In the genomic region with DNA sequence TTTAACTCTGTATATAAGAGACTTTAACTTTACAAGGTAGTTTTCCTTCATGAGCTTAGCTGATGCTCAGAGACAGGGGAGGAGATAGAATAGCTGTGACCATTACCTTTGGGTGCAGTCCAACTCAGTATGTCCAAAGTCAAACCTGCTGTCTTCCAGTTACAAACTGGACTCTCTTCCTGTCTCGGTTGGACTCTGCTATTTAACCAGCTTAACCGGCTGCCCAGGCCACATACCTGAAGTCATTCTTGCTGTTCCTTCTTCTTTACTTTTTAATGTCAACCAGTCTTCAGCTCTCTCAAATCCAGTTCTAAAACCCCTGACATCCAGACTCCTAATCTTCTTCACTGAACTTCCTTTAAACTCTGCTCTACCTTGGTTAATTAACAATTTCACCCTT, we compare ENCODE assay signal across 27 cellular contexts.
DNase-seq lines count a peak whose midpoint lies in the region; ATAC-seq, FAIRE-seq and TF ChIP-seq lines count a peak whose summit lies in the region.
"Had no signal": no experiment of that assay in that cellular context is flagged by ENCODE, and none has a peak within 500 bp of the region (broad histone marks: within the 10 kb centered on the region; RNA-seq: fewer than 3 reads in every experiment).

No MANE protein-coding gene starts in this region.

- in situ Hi-C loops in HepG2 (cut with HindIII; ENCODE audit: extremely low pct_ligation_motif_present, low pct_unique_long_range_greater_than_20kb), result no loop called here

- ATAC-seq in HepG2 (no peak), HG03439 (IDR thresholded peaks at IDR 0.05; ENCODE audit: unreplicated experiment) (no peak), HG03469 (IDR thresholded peaks at IDR 0.05; ENCODE audit: unreplicated experiment) (no peak)
- ATAC-seq: GM12878 had no signal

- H3K36me3 ChIP-seq in HepG2 (replicated peaks in 1 of 2; ENCODE audit: control insufficient read depth in 1 of 2, insufficient read depth in 2 of 2, low read length in 2 of 2), result no peaks in the 10 kb centered on the region
- no peaks in the 10 kb centered on the region for H3K36me3 ChIP-seq in prostate gland
- H3K36me3 ChIP-seq: BE2C; BLaER1 treated with 17β-estradiol and CSF1 and Interleukin-3, amounts not matched to agents 10 nM and 100 nM had no signal

- CTCF ChIA-PET in HepG2 (lab: Yijun Ruan, JAX; ENCODE audit: low intra/inter-chr PET ratio, low total read pairs), result no interaction called here

- 3% methylated on average over 2 of the region's 2 CpGs for WGBS in HepG2 (ENCODE audit: low lambda C conversion rate)
- 67% methylated on average over 2 of the region's 2 CpGs for WGBS in prostate gland

- POLR2A ChIA-PET in HepG2 (lab: Yijun Ruan, JAX), result no interaction called here

- TF ChIP-seq CTCF in HepG2 (CRISPR knock-in tag; IDR thresholded peaks at IDR 0.05), result no peak
- no peak for TF ChIP-seq CTCF in prostate gland (IDR thresholded peaks at IDR 0.05)

- H3K9ac ChIP-seq in HepG2 (ENCODE audit: insufficient read depth, low read depth, low read length), result no peak overlapping the region
- H3K9ac ChIP-seq: BLaER1 treated with 17β-estradiol and CSF1 and Interleukin-3, amounts not matched to agents 10 nM and 100 nM; GM23248 had no signal

- H3K4me3 ChIP-seq in HepG2 (replicated peaks in 1 of 3; ENCODE audit: insufficient read depth in 1 of 3, low read depth in 2 of 3, low read length in 3 of 3) (no peak overlapping the region), prostate gland (no peak overlapping the region)
- H3K4me3 ChIP-seq: BLaER1 treated with 17β-estradiol and CSF1 and Interleukin-3, amounts not matched to agents 10 nM and 100 nM; GM12878; GM23248 had no signal

- H3K27me3 ChIP-seq in HepG2 (ENCODE audit: control insufficient read depth in 1 of 2, insufficient read depth in 2 of 2, low read length in 2 of 2) (no peaks in the 10 kb centered on the region), prostate gland (replicated peaks; ENCODE audit: insufficient read depth) (no peaks in the 10 kb centered on the region)
- H3K27me3 ChIP-seq: BE2C; BLaER1 treated with 17β-estradiol and CSF1 and Interleukin-3, amounts not matched to agents 10 nM and 100 nM had no signal

- TF ChIP-seq EP300 in HepG2 (IDR thresholded peaks at IDR 0.05; ENCODE audit: low read depth in 2 of 2, low read length in 2 of 2), result no peak
- TF ChIP-seq EP300 in HepG2 (CRISPR knock-in tag; IDR thresholded peaks at IDR 0.05; ENCODE audit: borderline replicate concordance), result no peak

- TF ChIP-seq RAD21 in HepG2 (CRISPR knock-in tag; IDR thresholded peaks at IDR 0.05), result no peak

- FAIRE-seq in HepG2 (lab: Jason Lieb, UNC), result peak; percentile 32
- FAIRE-seq: A204.1, D721Med, GM12878, GM19239, H1 had no signal

- H4K20me1 ChIP-seq in HepG2 (ENCODE audit: insufficient read depth, low read length), result no peaks in the 10 kb centered on the region
- H4K20me1 ChIP-seq: BLaER1 treated with 17β-estradiol and CSF1 and Interleukin-3, amounts not matched to agents 10 nM and 100 nM had no signal

- H3K9me3 ChIP-seq in HepG2 (ENCODE audit: low read length), result no peaks in the 10 kb centered on the region
- no peaks in the 10 kb centered on the region for H3K9me3 ChIP-seq in prostate gland
- H3K9me3 ChIP-seq: BE2C had no signal

- H3K4me2 ChIP-seq in HepG2 (ENCODE audit: low read depth, low read length), result no peak overlapping the region
- H3K4me2 ChIP-seq: BLaER1 treated with 17β-estradiol and CSF1 and Interleukin-3, amounts not matched to agents 10 nM and 100 nM had no signal

- TF ChIP-seq POLR2A in HepG2 (IDR thresholded peaks at IDR 0.05; ENCODE audit: insufficient read depth in 1 of 2, low read depth in 2 of 2, low read length in 2 of 2) (no peak), prostate gland (IDR thresholded peaks at IDR 0.05) (no peak)

- H3K79me2 ChIP-seq in HepG2 (ENCODE audit: insufficient read depth, low read length), result no peaks in the 10 kb centered on the region

- intact Hi-C loops in HepG2 (cut with micrococcal nuclease; ENCODE audit: unreplicated experiment), result no loop called here
- intact Hi-C loops in prostate gland (cut with DNase I), result no loop called here

- no peak overlapping the region for H2AFZ ChIP-seq in HepG2 (ENCODE audit: low read length)
- H2AFZ ChIP-seq: GM23248 had no signal

- DNase-seq in NCI-H82 treated with DMSO at 0.1 percent for 48 hours (lab: John Stamatoyannopoulos, UW; ENCODE audit: unreplicated experiment) (peak; percentile 27), NCI-H82 (lab: John Stamatoyannopoulos, UW) (no peak), HepG2 (ENCODE audit: low spot score) (no peak), mucosa of gallbladder (ENCODE audit: low spot score) (peak; percentile 39), prostate gland (ENCODE audit: low spot score) (peak; percentile 72), NCI-H2107 (lab: John Stamatoyannopoulos, UW) (no peak)
- DNase-seq: ACHN; AML-193; BE2C; CD4-positive, alpha-beta T cell; CD8-positive, alpha-beta memory T cell; DMS 273 treated with DMSO at 0.1 percent for 48 hours; DMS79; EL; GDM1; GM23248; H7; HCEC 1CT had no signal

- no TSS peak for BruUV-seq in HepG2 (replicated peaks; lab: Mats Ljungman, UMichigan)

- H3K27ac ChIP-seq in HepG2 (ENCODE audit: extremely low read length, insufficient read depth, low read length) (no peak overlapping the region), prostate gland (peak overlapping the region in 1 of 2 donors; percentile 25)
- H3K27ac ChIP-seq: 22Rv1; BLaER1 treated with 17β-estradiol and CSF1 and Interleukin-3, amounts not matched to agents 10 nM and 100 nM; GM23248 had no signal

- H3K4me1 ChIP-seq in HepG2 (ENCODE audit: insufficient read depth, low read length) (no peaks in the 10 kb centered on the region), prostate gland (replicated peaks) (no peaks in the 10 kb centered on the region)
- H3K4me1 ChIP-seq: BE2C; BLaER1 treated with 17β-estradiol and CSF1 and Interleukin-3, amounts not matched to agents 10 nM and 100 nM had no signal

TF ChIP-seq in HepG2, 621 proteins besides CTCF, POLR2A, EP300 and RAD21 (continues in another document):
- TF ChIP-seq, protein P1, sequence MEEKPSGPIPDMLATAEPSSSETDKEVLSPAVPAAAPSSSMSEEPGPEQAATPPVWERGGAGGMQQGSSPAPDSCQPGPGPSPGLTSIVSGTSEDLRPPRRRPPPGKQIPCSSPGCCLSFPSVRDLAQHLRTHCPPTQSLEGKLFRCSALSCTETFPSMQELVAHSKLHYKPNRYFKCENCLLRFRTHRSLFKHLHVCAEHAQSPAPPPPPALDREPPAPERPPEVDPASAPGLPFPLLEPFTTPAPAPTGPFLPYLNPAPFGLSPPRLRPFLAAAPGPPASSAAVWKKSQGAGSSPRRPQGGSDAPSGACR (CRISPR knock-in tag; IDR thresholded peaks at IDR 0.05), result no peak
- TF ChIP-seq, protein P2, sequence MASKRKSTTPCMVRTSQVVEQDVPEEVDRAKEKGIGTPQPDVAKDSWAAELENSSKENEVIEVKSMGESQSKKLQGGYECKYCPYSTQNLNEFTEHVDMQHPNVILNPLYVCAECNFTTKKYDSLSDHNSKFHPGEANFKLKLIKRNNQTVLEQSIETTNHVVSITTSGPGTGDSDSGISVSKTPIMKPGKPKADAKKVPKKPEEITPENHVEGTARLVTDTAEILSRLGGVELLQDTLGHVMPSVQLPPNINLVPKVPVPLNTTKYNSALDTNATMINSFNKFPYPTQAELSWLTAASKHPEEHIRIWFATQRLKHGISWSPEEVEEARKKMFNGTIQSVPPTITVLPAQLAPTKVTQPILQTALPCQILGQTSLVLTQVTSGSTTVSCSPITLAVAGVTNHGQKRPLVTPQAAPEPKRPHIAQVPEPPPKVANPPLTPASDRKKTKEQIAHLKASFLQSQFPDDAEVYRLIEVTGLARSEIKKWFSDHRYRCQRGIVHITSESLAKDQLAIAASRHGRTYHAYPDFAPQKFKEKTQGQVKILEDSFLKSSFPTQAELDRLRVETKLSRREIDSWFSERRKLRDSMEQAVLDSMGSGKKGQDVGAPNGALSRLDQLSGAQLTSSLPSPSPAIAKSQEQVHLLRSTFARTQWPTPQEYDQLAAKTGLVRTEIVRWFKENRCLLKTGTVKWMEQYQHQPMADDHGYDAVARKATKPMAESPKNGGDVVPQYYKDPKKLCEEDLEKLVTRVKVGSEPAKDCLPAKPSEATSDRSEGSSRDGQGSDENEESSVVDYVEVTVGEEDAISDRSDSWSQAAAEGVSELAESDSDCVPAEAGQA (IDR thresholded peaks at IDR 0.05; ENCODE audit: low read depth), result no peak
- TF ChIP-seq, protein P2 (CRISPR knock-in tag; IDR thresholded peaks at IDR 0.05; ENCODE audit: borderline replicate concordance), result no peak
- TF ChIP-seq AGO1 (IDR thresholded peaks at IDR 0.05; ENCODE audit: low read depth, low read length, poor library complexity, severe bottlenecking), result no peak
- TF ChIP-seq NR2F1 (CRISPR knock-in tag; IDR thresholded peaks at IDR 0.05), result no peak
- no peak for TF ChIP-seq FOXP1 (IDR thresholded peaks at IDR 0.05)
- TF ChIP-seq FOXP1 (CRISPR knock-in tag; IDR thresholded peaks at IDR 0.05), result no peak
- no peak for TF ChIP-seq NCOA2 (CRISPR knock-in tag; IDR thresholded peaks at IDR 0.05)
- TF ChIP-seq CAMTA2 (CRISPR knock-in tag; IDR thresholded peaks at IDR 0.05; ENCODE audit: borderline replicate concordance), result no peak
- no peak for TF ChIP-seq RFX1 (IDR thresholded peaks at IDR 0.05)
- TF ChIP-seq GZF1 (CRISPR knock-in tag; IDR thresholded peaks at IDR 0.05), result no peak

Comparison
In these comparisons a context has a peak if more than half of its experiments do, and no peak if none do; other contexts are left out.
1. DNase-seq: peak in NCI-H82 treated with DMSO at 0.1 percent for 48 hours (single experiment), mucosa of gallbladder (single experiment) and prostate gland (single experiment); none in NCI-H82 (single experiment), HepG2 (single experiment) and NCI-H2107 (single experiment).